30 cellular contexts compared by ENCODE assay signal in genomic region chr1:115348636-115349035, GRCh38. TPM values are rescaled to one million over a fixed set of nuclear protein-coding genes. Genes with fewer than 3 reads are reported as not detected.
"Had no signal": no experiment of that assay in that cellular context is flagged by ENCODE, and none has a peak within 500 bp of the region (broad histone marks: within the 10 kb centered on the region; RNA-seq: fewer than 3 reads in every experiment).

No MANE protein-coding gene starts in this region.

- DNase-seq: immature natural killer cell; kidney; left colon; left lung; lower lobe of right lung; mammary epithelial cell; mesenchymal stem cell; naive thymus-derived CD8-positive, alpha-beta T cell; nucleus accumbens; pancreas; posterior cingulate gyrus; retina; right cardiac atrium; stimulated activated CD4-positive, alpha-beta T cell treated with anti-CD3 and anti-CD28 coated beads, Interleukin-12 subunit alpha, Interleukin-12 subunit beta, amount 100 ng/mL, for 4 hours; stimulated activated CD4-positive, alpha-beta T cell treated with anti-CD3 and anti-CD28 coated beads, Interleukin-15, amount 100 ng/mL, for 24 hours; stimulated activated CD4-positive, alpha-beta T cell treated with anti-CD3 and anti-CD28 coated beads, Interleukin-2, amount 100 ng/mL, for 24 hours; stimulated activated CD4-positive, alpha-beta T cell treated with anti-CD3 and anti-CD28 coated beads, Interleukin-4, amount 100 ng/mL, for 1 hour; stimulated activated naive B cell treated with anti-CD40 and anti-IgM and Interleukin-4, amounts not matched to agents 10 μg/mL and 1 μg/mL and 100 μg/mL, for 72 hours; stimulated activated naive CD8-positive, alpha-beta T cell treated with anti-CD3 and anti-CD28 coated beads, Interleukin-15, Interleukin-2, amounts not matched to agents 100 U/mL and 50 U/mL, for 24 hours; stomach; testis; thyroid gland; transverse colon; upper lobe of left lung had no signal

- ATAC-seq: left colon; left lung; lower lobe of right lung; naive thymus-derived CD8-positive, alpha-beta T cell; pancreas; right cardiac atrium; sciatic nerve; stimulated activated naive B cell treated with anti-CD40 and anti-IgM and Interleukin-4, amounts not matched to agents 10 μg/mL and 1 μg/mL and 100 μg/mL, for 72 hours; stimulated activated naive CD8-positive, alpha-beta T cell treated with anti-CD3 and anti-CD28 coated beads, Interleukin-15, Interleukin-2, amounts not matched to agents 100 U/mL and 50 U/mL, for 24 hours had no signal

- H3K36me3 Mint-ChIP-seq: immature natural killer cell; naive thymus-derived CD8-positive, alpha-beta T cell; stimulated activated naive B cell treated with anti-CD40 and anti-IgM and Interleukin-4, amounts not matched to agents 10 μg/mL and 1 μg/mL and 100 μg/mL, for 72 hours had no signal

- H3K4me1 Mint-ChIP-seq: immature natural killer cell; naive thymus-derived CD8-positive, alpha-beta T cell; nephron; neural crest cell had no signal

- H3K27ac Mint-ChIP-seq: immature natural killer cell; naive thymus-derived CD8-positive, alpha-beta T cell; nephron; stimulated activated naive B cell treated with anti-CD40 and anti-IgM and Interleukin-4, amounts not matched to agents 10 μg/mL and 1 μg/mL and 100 μg/mL, for 72 hours had no signal

- H3K4me3 Mint-ChIP-seq: immature natural killer cell; naive thymus-derived CD8-positive, alpha-beta T cell; nephron; neural crest cell; stimulated activated naive B cell treated with anti-CD40 and anti-IgM and Interleukin-4, amounts not matched to agents 10 μg/mL and 1 μg/mL and 100 μg/mL, for 72 hours had no signal

- H3K4me3 ChIP-seq: left lung, lower lobe of right lung, pancreas, prostate gland, skin epidermis, stomach, testis, thyroid gland, transverse colon, upper lobe of left lung, vagina had no signal

- H3K9me3 Mint-ChIP-seq: naive thymus-derived CD8-positive, alpha-beta T cell; nephron; neural crest cell had no signal

RNA-seq across cellular contexts. Expression of gene NGF, which starts 10.6 kb away (rescaled TPM):
- total RNA-seq: naive thymus-derived CD8-positive, alpha-beta T cell; neural crest cell had no signal
